8 cellular contexts compared by ENCODE assay signal in genomic region chr5:75511435-75512382, GRCh38. TPM values are rescaled to one million over a fixed set of nuclear protein-coding genes. Genes with fewer than 3 reads are reported as not detected.
A peak's percentile ranks its signal among the peaks of the same experiment; 100 is the strongest.
DNase-seq lines count a peak whose midpoint lies in the region; ATAC-seq and TF ChIP-seq lines count a peak whose summit lies in the region.

CERT1 (minus strand) TSS chr5:75511629; CDS start chr5:75511207, 422 bp downstream.
POLK (plus strand) TSS chr5:75511891.

- TF ChIP-seq CTCF in GM13976 (IDR thresholded peaks at IDR 0.05; ENCODE audit: borderline replicate concordance, control extremely low read depth, extremely low read depth, insufficient read depth, missing control alignments) (no peak), heart right ventricle (IDR thresholded peaks at IDR 0.05) (no peak), upper lobe of right lung (IDR thresholded peaks at IDR 0.05) (no peak)

- WGBS in heart right ventricle, 2 donors = 1 to 2% methylated on average over 59 to 71 of the region's 71 CpGs

- H3K4me3 ChIP-seq in heart right ventricle (peak within 1 kb of the TSS; percentile 68 to 93 (median 86)), upper lobe of right lung (peak within 1 kb of the TSS; percentile 84)

- in situ Hi-C loops in GM13976 (cut with MboI; ENCODE audit: low sequenced_read_pairs, unreplicated experiment) = no loop called here

- intact Hi-C loops in T-helper 1 cell treated with Interleukin-12 subunit alpha and Interleukin-12 subunit beta and Interleukin-4 antibody, amounts not matched to agents 30 ng/mL and 1 ng/mL, for 36 hours (cut with micrococcal nuclease) = loop anchor here (1.0 to 5.0 kb wide), 16 partner anchors 56 to 1946 kb away; partner anchors contain the start of genes AGGF1, ANKRA2, FAM169A and GFM2
- intact Hi-C loops in heart right ventricle (cut with DNase I) (loop anchor here in 5 of 10 donors (5.0 to 10.0 kb wide), 7 partner anchors 41 to 177 kb away; partner anchors contain the start of gene HMGCR (in 2 of the 5)), posterior vena cava (cut with DNase I) (no loop called here), upper lobe of right lung (cut with DNase I) (loop anchor here (10.0 kb wide), 1 partner anchor 53 kb away; no protein-coding TSS in a partner anchor)

- no peaks in the 10 kb centered on the region for H3K27me3 ChIP-seq in heart right ventricle
- no peaks in the 10 kb centered on the region for H3K27me3 ChIP-seq in upper lobe of right lung

- ATAC-seq in HG02870 (IDR thresholded peaks at IDR 0.05; ENCODE audit: unreplicated experiment) (peak; percentile 85), heart right ventricle (peak; percentile 97 to 99 (median 98)), upper lobe of right lung (peak; percentile 98)

- DNase-seq in GM13976 (ENCODE audit: low spot score) = peak; percentile 96
- peak; percentile 93 for DNase-seq in NCI-H146 treated with DMSO at 0.1 percent for 48 hours (lab: John Stamatoyannopoulos, UW; ENCODE audit: unreplicated experiment)
- DNase-seq in amniotic epithelial cell (ENCODE audit: low read depth) = peak; percentile 98
- DNase-seq in heart right ventricle = peak; percentile 97 to 99
- DNase-seq in posterior vena cava (ENCODE audit: low spot score) = peak; percentile 99
- DNase-seq in upper lobe of right lung = peak; percentile 99

- H3K36me3 ChIP-seq in heart right ventricle (no peaks in the 10 kb centered on the region), upper lobe of right lung (no peaks in the 10 kb centered on the region)

- H3K4me1 ChIP-seq in heart right ventricle = peaks cover 0 to 61% (median 52%) of the 10 kb centered on the region in 9 donors
- peaks cover 38% of the 10 kb centered on the region for H3K4me1 ChIP-seq in upper lobe of right lung

- peaks cover 0 to 7% (median 0%) of the 10 kb centered on the region in 11 donors for H3K9me3 ChIP-seq in heart right ventricle
- no peaks in the 10 kb centered on the region for H3K9me3 ChIP-seq in upper lobe of right lung

- H3K27ac ChIP-seq in heart right ventricle (peak within 1 kb of the TSS; percentile 84 to 96 (median 94)), upper lobe of right lung (peak within 1 kb of the TSS; percentile 92)

RNA-seq across cellular contexts. Expression of gene CERT1, which starts in this region (rescaled TPM):
- total RNA-seq in T-helper 1 cell treated with Interleukin-12 subunit alpha and Interleukin-12 subunit beta and Interleukin-4 antibody, amounts not matched to agents 30 ng/mL and 1 ng/mL, for 36 hours = 36.4 TPM in 2 replicates
- total RNA-seq in heart right ventricle = 10 to 100 TPM; 23.1 to 47.6 (median 37.9) TPM
- polyA plus RNA-seq in heart right ventricle = 1 to 10 TPM; 6.3 to 8.5 TPM
- 10 to 100 TPM; 31.0 to 38.6 TPM for total RNA-seq in posterior vena cava
- 60.7 TPM for total RNA-seq in upper lobe of right lung

RNA-seq across cellular contexts. Expression of gene POLK, which starts in this region (rescaled TPM):
- total RNA-seq in T-helper 1 cell treated with Interleukin-12 subunit alpha and Interleukin-12 subunit beta and Interleukin-4 antibody, amounts not matched to agents 30 ng/mL and 1 ng/mL, for 36 hours = 34.5 and 35.6 TPM in 2 replicates
- total RNA-seq in heart right ventricle = 10 to 100 TPM; 18.4 to 27.2 (median 23.8) TPM
- 1 to 10 TPM; 4.0 to 6.6 TPM for polyA plus RNA-seq in heart right ventricle
- 10 to 100 TPM; 41.5 to 43.0 TPM for total RNA-seq in posterior vena cava
- 38.2 TPM for total RNA-seq in upper lobe of right lung

Comparison
In these comparisons a context has a peak if more than half of its experiments do, and no peak if none do; other contexts are left out.
1. Peak in every context shown above with its lines: DNase-seq, ATAC-seq, H3K4me3 ChIP-seq and H3K27ac ChIP-seq.
2. intact Hi-C loops: an anchor here in T-helper 1 cell treated with Interleukin-12 subunit alpha and Interleukin-12 subunit beta and Interleukin-4 antibody, amounts not matched to agents 30 ng/mL and 1 ng/mL, for 36 hours (1.0 to 5.0 kb wide) and upper lobe of right lung (10.0 kb wide); none called in posterior vena cava.